In genomic region chr13:50126378-50127016, GRCh38 we compare ENCODE assay signal across 8 cellular contexts.
DNase-seq lines count a peak whose midpoint lies in the region; ATAC-seq, FAIRE-seq and TF ChIP-seq lines count a peak whose summit lies in the region.

No MANE protein-coding gene starts in this region.

- peak overlapping the region; percentile 85 for H3K4me3 Mint-ChIP-seq in activated T-cell treated with anti-CD3 and anti-CD28 coated beads, Interleukin-2, amount 50 U/mL, for 4 hours

- H3K36me3 Mint-ChIP-seq in activated T-cell treated with anti-CD3 and anti-CD28 coated beads, Interleukin-2, amount 50 U/mL, for 4 hours (ENCODE audit: insufficient read depth): no peaks in the 10 kb centered on the region

- no peak for ATAC-seq in activated T-cell treated with anti-CD3 and anti-CD28 coated beads, Interleukin-2, amount 50 U/mL, for 4 hours
- no peak for ATAC-seq in GM18861 (IDR thresholded peaks at IDR 0.05; ENCODE audit: unreplicated experiment)

- TF ChIP-seq CTCF in bronchial epithelial cell (IDR thresholded peaks at IDR 0.05; ENCODE audit: insufficient read depth, low read length, severe bottlenecking): no peak

- H3K27me3 ChIP-seq in bronchial epithelial cell (ENCODE audit: control insufficient read depth, insufficient read depth, low read length): peaks cover 16% of the 10 kb centered on the region

- 3 to 5% methylated on average over 19 to 22 of the region's 22 CpGs for WGBS in mesodermal cell (ENCODE audit: insufficient coverage in 2 of 2), 2 experiments

- no peaks in the 10 kb centered on the region for H3K36me3 ChIP-seq in bronchial epithelial cell (ENCODE audit: control insufficient read depth, insufficient read depth, low read length)
- no peaks in the 10 kb centered on the region for H3K36me3 ChIP-seq in mesodermal cell (ENCODE audit: control insufficient read depth, insufficient read depth, low read length)

- peaks cover 66% of the 10 kb centered on the region for H3K4me1 Mint-ChIP-seq in activated T-cell treated with anti-CD3 and anti-CD28 coated beads, Interleukin-2, amount 50 U/mL, for 4 hours (ENCODE audit: low read depth)

- no peak overlapping the region for H3K27ac ChIP-seq in mesodermal cell (ENCODE audit: low read depth, low read length, severe bottlenecking)

- H3K9me3 Mint-ChIP-seq in activated T-cell treated with anti-CD3 and anti-CD28 coated beads, Interleukin-2, amount 50 U/mL, for 4 hours: no peaks in the 10 kb centered on the region

- H3K4me3 ChIP-seq in bronchial epithelial cell (ENCODE audit: low read depth, low read length) (peak overlapping the region; percentile 99), mesodermal cell (ENCODE audit: extremely low read depth, insufficient read depth, low read length, poor library complexity, severe bottlenecking) (peak overlapping the region; percentile 68)

- peaks cover 32% of the 10 kb centered on the region for H3K4me1 ChIP-seq in mesodermal cell (ENCODE audit: control insufficient read depth, insufficient read depth, low read length, poor library complexity, severe bottlenecking)

- peaks cover 25% of the 10 kb centered on the region for H3K27me3 Mint-ChIP-seq in activated T-cell treated with anti-CD3 and anti-CD28 coated beads, Interleukin-2, amount 50 U/mL, for 4 hours (ENCODE audit: low read depth)

- FAIRE-seq in bronchial epithelial cell (lab: Jason Lieb, UNC): no peak

- DNase-seq in activated T-cell treated with anti-CD3 and anti-CD28 coated beads, Interleukin-2, amount 50 U/mL, for 4 hours: peak; percentile 15
- DNase-seq in activated T-cell treated with anti-CD3 and anti-CD28 coated beads, Interleukin-2, amount 50 U/mL, for 1 hour: no peak
- DNase-seq in NCI-H526 treated with DMSO at 0.1 percent for 48 hours (lab: John Stamatoyannopoulos, UW) (peak; percentile 81), bronchial epithelial cell (ENCODE audit: low read depth) (peak; percentile 30), activated gamma-delta T cell treated with Interleukin-2 at 50 U/mL for 16 hours (no peak)
- no peak for DNase-seq in stimulated activated CD4-positive, alpha-beta T cell treated with anti-CD3 and anti-CD28 coated beads, Interleukin-2, amount 100 ng/mL, for 48 hours

- H3K9me3 ChIP-seq in mesodermal cell (ENCODE audit: control insufficient read depth, low read length): no peaks in the 10 kb centered on the region

Comparison
In these comparisons a context has a peak if more than half of its experiments do, and no peak if none do; other contexts are left out.
1. DNase-seq: peak in activated T-cell treated with anti-CD3 and anti-CD28 coated beads, Interleukin-2, amount 50 U/mL, for 4 hours (single experiment), NCI-H526 treated with DMSO at 0.1 percent for 48 hours (single experiment) and bronchial epithelial cell (single experiment); none in activated T-cell treated with anti-CD3 and anti-CD28 coated beads, Interleukin-2, amount 50 U/mL, for 1 hour (single experiment), activated gamma-delta T cell treated with Interleukin-2 at 50 U/mL for 16 hours (single experiment) and stimulated activated CD4-positive, alpha-beta T cell treated with anti-CD3 and anti-CD28 coated beads, Interleukin-2, amount 100 ng/mL, for 48 hours (0 of 2).